Comparison of ENCODE assay signal across 1 cellular context in the genomic region with DNA sequence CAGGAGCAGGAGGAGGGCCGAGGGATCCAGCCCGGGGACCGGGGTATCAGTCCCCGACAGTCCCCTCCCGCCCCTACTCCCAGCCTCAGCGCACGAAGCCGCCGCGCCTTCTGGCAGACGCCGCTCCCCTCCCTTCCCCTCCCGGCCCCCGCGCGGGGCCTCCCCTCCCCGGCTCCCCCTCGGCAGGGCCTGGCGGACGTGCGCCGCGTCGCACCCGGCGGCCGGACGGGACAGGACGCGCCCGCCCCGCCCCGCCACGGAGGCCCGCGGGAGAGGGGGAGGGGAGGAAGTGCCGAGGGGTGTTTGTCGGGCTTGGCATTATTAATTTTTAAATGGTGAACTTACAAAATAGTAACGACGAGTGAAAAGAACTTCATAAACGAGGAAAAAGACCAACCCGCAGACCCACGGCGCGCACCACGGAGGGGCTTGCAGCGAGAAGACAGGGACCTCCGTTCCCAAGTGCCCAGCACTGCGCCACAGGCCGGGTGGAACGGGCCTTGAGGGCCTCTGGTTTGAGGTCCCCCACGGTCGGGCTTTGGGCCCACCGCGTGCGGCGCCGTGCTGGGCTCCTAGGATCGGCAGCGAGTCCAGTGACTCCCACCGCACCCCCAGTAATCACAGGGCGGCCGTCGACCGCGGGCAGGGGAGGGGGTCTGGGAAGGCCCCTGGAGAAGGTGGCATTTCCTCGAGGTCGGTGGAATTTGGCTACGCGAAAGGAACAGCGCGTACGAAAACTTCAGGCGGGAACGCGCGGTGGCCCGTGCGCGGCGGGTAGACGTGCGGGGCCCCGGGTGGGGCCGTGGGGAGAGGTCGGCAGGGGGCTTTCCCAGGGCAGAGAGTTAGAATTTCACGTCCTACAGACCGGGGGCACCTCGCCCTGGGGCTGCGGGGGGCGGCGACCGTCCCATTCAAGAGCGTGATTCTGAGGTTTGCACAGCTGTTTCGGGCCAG.
TF ChIP-seq lines count a peak whose summit lies in the region.

No MANE protein-coding gene starts in this region.

TF ChIP-seq in SK-N-SH, 30 proteins besides CTCF, POLR2A, EP300 and RAD21 (continued from another document):
- TF ChIP-seq, protein P1, sequence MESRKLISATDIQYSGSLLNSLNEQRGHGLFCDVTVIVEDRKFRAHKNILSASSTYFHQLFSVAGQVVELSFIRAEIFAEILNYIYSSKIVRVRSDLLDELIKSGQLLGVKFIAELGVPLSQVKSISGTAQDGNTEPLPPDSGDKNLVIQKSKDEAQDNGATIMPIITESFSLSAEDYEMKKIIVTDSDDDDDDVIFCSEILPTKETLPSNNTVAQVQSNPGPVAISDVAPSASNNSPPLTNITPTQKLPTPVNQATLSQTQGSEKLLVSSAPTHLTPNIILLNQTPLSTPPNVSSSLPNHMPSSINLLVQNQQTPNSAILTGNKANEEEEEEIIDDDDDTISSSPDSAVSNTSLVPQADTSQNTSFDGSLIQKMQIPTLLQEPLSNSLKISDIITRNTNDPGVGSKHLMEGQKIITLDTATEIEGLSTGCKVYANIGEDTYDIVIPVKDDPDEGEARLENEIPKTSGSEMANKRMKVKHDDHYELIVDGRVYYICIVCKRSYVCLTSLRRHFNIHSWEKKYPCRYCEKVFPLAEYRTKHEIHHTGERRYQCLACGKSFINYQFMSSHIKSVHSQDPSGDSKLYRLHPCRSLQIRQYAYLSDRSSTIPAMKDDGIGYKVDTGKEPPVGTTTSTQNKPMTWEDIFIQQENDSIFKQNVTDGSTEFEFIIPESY (IDR thresholded peaks at IDR 0.05; ENCODE audit: borderline replicate concordance, low read depth) = no peak
- TF ChIP-seq MXI1 (IDR thresholded peaks at IDR 0.05; ENCODE audit: low read depth, low read length) (no peak), JUND (IDR thresholded peaks at IDR 0.05) (no peak), FOSL2 (IDR thresholded peaks at IDR 0.05; ENCODE audit: borderline replicate concordance, low read depth) (no peak), TCF12 (IDR thresholded peaks at IDR 0.05) (no peak)
- TF ChIP-seq, protein P2, sequence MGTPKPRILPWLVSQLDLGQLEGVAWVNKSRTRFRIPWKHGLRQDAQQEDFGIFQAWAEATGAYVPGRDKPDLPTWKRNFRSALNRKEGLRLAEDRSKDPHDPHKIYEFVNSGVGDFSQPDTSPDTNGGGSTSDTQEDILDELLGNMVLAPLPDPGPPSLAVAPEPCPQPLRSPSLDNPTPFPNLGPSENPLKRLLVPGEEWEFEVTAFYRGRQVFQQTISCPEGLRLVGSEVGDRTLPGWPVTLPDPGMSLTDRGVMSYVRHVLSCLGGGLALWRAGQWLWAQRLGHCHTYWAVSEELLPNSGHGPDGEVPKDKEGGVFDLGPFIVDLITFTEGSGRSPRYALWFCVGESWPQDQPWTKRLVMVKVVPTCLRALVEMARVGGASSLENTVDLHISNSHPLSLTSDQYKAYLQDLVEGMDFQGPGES (IDR thresholded peaks at IDR 0.05; ENCODE audit: low read depth, low read length) = no peak
- TF ChIP-seq, protein P3, sequence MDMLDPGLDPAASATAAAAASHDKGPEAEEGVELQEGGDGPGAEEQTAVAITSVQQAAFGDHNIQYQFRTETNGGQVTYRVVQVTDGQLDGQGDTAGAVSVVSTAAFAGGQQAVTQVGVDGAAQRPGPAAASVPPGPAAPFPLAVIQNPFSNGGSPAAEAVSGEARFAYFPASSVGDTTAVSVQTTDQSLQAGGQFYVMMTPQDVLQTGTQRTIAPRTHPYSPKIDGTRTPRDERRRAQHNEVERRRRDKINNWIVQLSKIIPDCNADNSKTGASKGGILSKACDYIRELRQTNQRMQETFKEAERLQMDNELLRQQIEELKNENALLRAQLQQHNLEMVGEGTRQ (IDR thresholded peaks at IDR 0.05; ENCODE audit: borderline replicate concordance, low read depth, low read length) = no peak
